10 cellular contexts compared by ENCODE assay signal in genomic region chr5:175397590-175398297, GRCh38. TPM values are rescaled to one million over a fixed set of nuclear protein-coding genes. Genes with fewer than 3 reads are reported as not detected.
DNase-seq lines count a peak whose midpoint lies in the region; ATAC-seq and TF ChIP-seq lines count a peak whose summit lies in the region.
"Not testable (repeated sequence)": the region's sequence is repeated elsewhere in the genome, so short reads cannot be mapped to it uniquely, and the experiment has no call there.
"Had no signal": no experiment of that assay in that cellular context is flagged by ENCODE, and none has a peak within 500 bp of the region (broad histone marks: within the 10 kb centered on the region; RNA-seq: fewer than 3 reads in every experiment).

No MANE protein-coding gene starts in this region.

- not testable (repeated sequence) for H3K27me3 ChIP-seq in H9 (ENCODE audit: insufficient read depth, low read length); hepatocyte; mesendoderm (ENCODE audit: insufficient read depth, low read length, poor library complexity); neuronal stem cell (ENCODE audit: control insufficient read depth in 3 of 3, insufficient read depth in 3 of 3, low read depth in 1 of 3, low read length in 3 of 3)

- H2BK15ac ChIP-seq in H9 (ENCODE audit: low read depth, low read length); mesendoderm (replicated peaks; ENCODE audit: low read depth); neuronal stem cell (ENCODE audit: low read length): not testable (repeated sequence)

- H3K23ac ChIP-seq in H9 (ENCODE audit: insufficient read length, low read depth, low read length); mesendoderm (ENCODE audit: low read length); neuronal stem cell (ENCODE audit: low read depth, low read length, poor library complexity): not testable (repeated sequence)

- not testable (repeated sequence) for H3K9me2 ChIP-seq in hepatocyte (replicated peaks; ENCODE audit: insufficient read depth)

- H3K4me2 ChIP-seq in H9 (ENCODE audit: insufficient read depth, insufficient read length, low read length), result peak overlapping the region; percentile 41
- peak overlapping the region; percentile 65 for H3K4me2 ChIP-seq in hepatocyte
- H3K4me2 ChIP-seq in mesendoderm (ENCODE audit: low read length); neuronal stem cell (ENCODE audit: insufficient read depth, low read length, poor library complexity, severe bottlenecking): not testable (repeated sequence)

- not testable (repeated sequence) for H4K5ac ChIP-seq in H9 (ENCODE audit: insufficient read length, low read depth, low read length); mesendoderm (ENCODE audit: low read length)

- not testable (repeated sequence) for H2BK120ac ChIP-seq in H9 (ENCODE audit: low read depth, low read length, poor library complexity, severe bottlenecking); mesendoderm (ENCODE audit: low read depth, low read length); neuronal stem cell (ENCODE audit: low read depth, low read length)

- peaks cover 0 to 12% of the 10 kb centered on the region in 2 experiments; a peak in 2 of 4 replicates for H3K4me1 Mint-ChIP-seq in H9
- not testable (repeated sequence) for H3K4me1 Mint-ChIP-seq in WTC11

- not testable (repeated sequence) for H3K4me1 ChIP-seq in H9 (ENCODE audit: insufficient read depth, low read length); hepatocyte (ENCODE audit: insufficient read depth); mesendoderm (ENCODE audit: control insufficient read depth, low read depth, low read length); neuronal stem cell (ENCODE audit: control insufficient read depth in 2 of 2, insufficient read depth in 1 of 2, low read depth in 1 of 2, low read length in 2 of 2)

- H3K4me3 Mint-ChIP-seq in H9 (peak overlapping the region; percentile 81 to 82), WTC11 (peak overlapping the region; percentile 78)

- H3K56ac ChIP-seq in H9 (ENCODE audit: insufficient read length, low read depth, low read length); mesendoderm (ENCODE audit: low read length): not testable (repeated sequence)

- H3K79me1 ChIP-seq in H9 (ENCODE audit: insufficient read depth, low read depth, low read length, poor library complexity, severe bottlenecking); mesendoderm (ENCODE audit: low read length); neuronal stem cell (ENCODE audit: low read depth, low read length): not testable (repeated sequence)

- WGBS in H9 (ENCODE audit: extremely low coverage, insufficient read length, low lambda C conversion rate), result no CpG with 5 or more reads among the region's 28 CpGs
- 47% methylated on average over 24 of the region's 28 CpGs for WGBS in hepatocyte (ENCODE audit: low lambda C conversion rate, missing lambda C conversion rate)
- no CpG with 5 or more reads among the region's 28 CpGs for WGBS in mesendoderm (ENCODE audit: extremely low coverage, insufficient coverage, low lambda C conversion rate)
- no CpG with 5 or more reads among the region's 28 CpGs for WGBS in neuronal stem cell (ENCODE audit: extremely low coverage in 2 of 2, insufficient read length in 2 of 2, insufficient replicate concordance in 1 of 2), 2 donors

- TF ChIP-seq CTCF in H9 (conservative IDR thresholded peaks at IDR 0.05); WTC11 (IDR thresholded peaks at IDR 0.05); hepatocyte (IDR thresholded peaks at IDR 0.05; ENCODE audit: poor library complexity): not testable (repeated sequence)

- H4K20me1 ChIP-seq in H9 (ENCODE audit: control insufficient read depth, insufficient read depth, insufficient read length); hepatocyte (ENCODE audit: insufficient read depth, poor library complexity, severe bottlenecking): not testable (repeated sequence)

- DNase-seq in DMS53 (lab: John Stamatoyannopoulos, UW) (peak; percentile 64), H9 (peak; percentile 43), NCI-H748 (lab: John Stamatoyannopoulos, UW; ENCODE audit: unreplicated experiment) (peak; percentile 58), WTC11 (ENCODE audit: low spot score) (peak; percentile 44)
- DNase-seq in hepatocyte (ENCODE audit: low spot score); mesendoderm; neuronal stem cell (ENCODE audit: low spot score): not testable (repeated sequence)

- H3T11ph ChIP-seq in H9 (ENCODE audit: low read length), result not testable (repeated sequence)

- H3K27me3 Mint-ChIP-seq in H9 (ENCODE audit: low read depth) (peaks cover 29% of the 10 kb centered on the region), WTC11 (ENCODE audit: low read depth) (peaks cover 18% of the 10 kb centered on the region)

- not testable (repeated sequence) for H3K36me3 ChIP-seq in hepatocyte (replicated peaks; ENCODE audit: insufficient read depth, low read depth); mesendoderm (ENCODE audit: control insufficient read depth, insufficient read depth, low read length); neuronal stem cell (replicated peaks in 1 of 2; ENCODE audit: control insufficient read depth in 2 of 2, insufficient read depth in 2 of 2, low read length in 2 of 2)

- H2BK12ac ChIP-seq in H9 (ENCODE audit: insufficient read length, low read depth, low read length); neuronal stem cell (ENCODE audit: low read length): not testable (repeated sequence)

- H2BK20ac ChIP-seq in H9 (ENCODE audit: low read depth, low read length, poor library complexity, severe bottlenecking), result not testable (repeated sequence)

- H4K91ac ChIP-seq in H9 (ENCODE audit: insufficient read length, low read depth, low read length); neuronal stem cell (ENCODE audit: low read depth, low read length, poor library complexity): not testable (repeated sequence)

- not testable (repeated sequence) for H2AFZ ChIP-seq in H9 (ENCODE audit: low read length); hepatocyte
- H2AFZ ChIP-seq in neuronal stem cell (ENCODE audit: low read length), result peak overlapping the region; percentile 64

- CTCF ChIA-PET in WTC11 (lab: Charles Lee), result interaction anchor here (1.7 kb wide), 1 partner anchor 46 kb away, joined by 5 read pairs; the partner anchor contains the start of gene DRD1

- ATAC-seq in WTC11, result 0 out of 2 replicates have a peak, but pooled peaks have one; percentile 24

- H3K79me2 ChIP-seq in H9 (ENCODE audit: insufficient read depth, low read length); hepatocyte; mesendoderm (ENCODE audit: control insufficient read depth, insufficient read depth, low read length): not testable (repeated sequence)

- H3K4ac ChIP-seq in H9 (ENCODE audit: low read depth, low read length); mesendoderm (ENCODE audit: low read depth, low read length); neuronal stem cell (ENCODE audit: low read length): not testable (repeated sequence)

- not testable (repeated sequence) for H3K27ac ChIP-seq in H9 (ENCODE audit: insufficient read length, low read depth, low read length); hepatocyte; mesendoderm (ENCODE audit: low read depth, low read length); neuronal stem cell (replicated peaks; ENCODE audit: low read length)

- H2AK5ac ChIP-seq in H9 (ENCODE audit: insufficient read length, low read length); mesendoderm (ENCODE audit: low read length); neuronal stem cell (ENCODE audit: low read depth, low read length): not testable (repeated sequence)

- H2BK5ac ChIP-seq in H9 (ENCODE audit: insufficient read length, low read length); mesendoderm (ENCODE audit: low read length); neuronal stem cell (ENCODE audit: low read length): not testable (repeated sequence)

- H4K8ac ChIP-seq in H9 (replicated peaks; ENCODE audit: insufficient read length, low read depth, low read length); mesendoderm (ENCODE audit: low read depth, low read length); neuronal stem cell (ENCODE audit: low read depth, low read length): not testable (repeated sequence)

- POLR2A ChIA-PET in WTC11 (lab: Charles Lee), result not testable (repeated sequence)

- peaks cover 4 to 14% of the 10 kb centered on the region in 2 experiments for H3K9me3 Mint-ChIP-seq in H9
- H3K9me3 Mint-ChIP-seq in WTC11, result peaks cover 15% of the 10 kb centered on the region

- not testable (repeated sequence) for H3K14ac ChIP-seq in H9 (ENCODE audit: insufficient read depth, low read length); neuronal stem cell (ENCODE audit: low read length)

- peak overlapping the region; percentile 33 for H3K18ac ChIP-seq in H9 (ENCODE audit: insufficient read length, low read depth, low read length)
- peak overlapping the region; percentile 46 for H3K18ac ChIP-seq in mesendoderm (ENCODE audit: low read length)
- H3K18ac ChIP-seq in neuronal stem cell (ENCODE audit: low read length), result not testable (repeated sequence)

- H3K23me2 ChIP-seq in H9 (ENCODE audit: insufficient read length, low read depth, low read length, poor library complexity, severe bottlenecking), result not testable (repeated sequence)

- H3K36me3 Mint-ChIP-seq in H9 (ENCODE audit: insufficient read depth in 1 of 3, low read depth in 3 of 3) (peaks cover 3 to 14% (median 8%) of the 10 kb centered on the region in 3 experiments), WTC11 (peaks cover 16% of the 10 kb centered on the region)

- H3K9ac ChIP-seq in H9 (ENCODE audit: extremely low read depth, insufficient read length, low read length); mesendoderm (ENCODE audit: low read length); neuronal stem cell (ENCODE audit: low read depth, low read length, poor library complexity): not testable (repeated sequence)

- not testable (repeated sequence) for H3K4me3 ChIP-seq in hepatocyte; mesendoderm (ENCODE audit: low read length); neuronal stem cell (ENCODE audit: low read length in 2 of 2)

- H3K9me3 ChIP-seq in H9 (ENCODE audit: control insufficient read depth, low read depth, low read length); hepatocyte (ENCODE audit: low read depth); neuronal stem cell (replicated peaks in 1 of 2; ENCODE audit: control insufficient read depth in 2 of 2, insufficient read depth in 1 of 2, low read depth in 1 of 2, low read length in 2 of 2): not testable (repeated sequence)

- H3K27ac Mint-ChIP-seq in H9 (peak overlapping the region; percentile 73 to 96 (median 95)), WTC11 (peak overlapping the region; percentile 88)

RNA-seq across cellular contexts. Expression of gene DRD1, which starts 46.2 kb away (rescaled TPM):
- not detected in 2 replicates for total RNA-seq in H9 (2021)
- 0.07 TPM in 2 of 3 replicates, not detected in the other for total RNA-seq in WTC11 (2021)
- total RNA-seq in hepatocyte, result 0.80 and 1.2 TPM in 2 replicates
- polyA plus RNA-seq in hepatocyte, result 0.25 and 0.33 TPM in 2 replicates
- 0.60 TPM for polyA plus RNA-seq in mesendoderm (2013, experiment 1 of 2)
- polyA plus RNA-seq in mesendoderm (2013, experiment 2 of 2), result 0.57 TPM
- not detected for polyA plus RNA-seq in neuronal stem cell (2013, experiment 1 of 2)
- polyA plus RNA-seq in neuronal stem cell (2013, experiment 2 of 2), result not detected
- total RNA-seq: CD4-positive, alpha-beta T cell; HFFc6 had no signal
- polyA plus RNA-seq: IgD-negative memory B cell had no signal
